ENCODE assay signal across 8 cellular contexts in genomic region chr3:128486692-128487537, GRCh38. TPM values are rescaled to one million over a fixed set of nuclear protein-coding genes. Genes with fewer than 3 reads are reported as not detected.
DNase-seq lines count a peak whose midpoint lies in the region; ATAC-seq and TF ChIP-seq lines count a peak whose summit lies in the region.

No MANE protein-coding gene starts in this region.

- ATAC-seq in GM19351 (IDR thresholded peaks at IDR 0.05; ENCODE audit: unreplicated experiment), result no peak

- H3K27ac ChIP-seq in HEK293 (ENCODE audit: extremely low read depth, low read depth, low read length) (peak overlapping the region; percentile 55; the same call in 1 of the 2 replicates), iPS DF 6.9 (ENCODE audit: low read length) (no peak overlapping the region), skin epidermis (peak overlapping the region in 14 of 21 experiments; percentile 1 to 76 (median 52))

- CTCF ChIA-PET in HEK293 (lab: Yijun Ruan, JAX), result interaction anchor here (0.6 kb wide), 1 partner anchor 37 kb away, joined by 3 read pairs; no protein-coding TSS in a partner anchor

- H3K9me3 ChIP-seq in BE2C (no peaks in the 10 kb centered on the region), HEK293 (ENCODE audit: control insufficient read depth, insufficient read depth, low read depth, low read length) (no peaks in the 10 kb centered on the region), iPS DF 6.9 (ENCODE audit: control insufficient read depth, insufficient read depth, low read length) (no peaks in the 10 kb centered on the region)

- H3K4me1 ChIP-seq in BE2C (no peaks in the 10 kb centered on the region), HEK293 (ENCODE audit: control insufficient read depth, insufficient read depth, low read length) (no peaks in the 10 kb centered on the region; the same call in 1 of the 2 replicates), iPS DF 6.9 (ENCODE audit: control insufficient read depth, insufficient read depth, low read length) (peaks cover 15% of the 10 kb centered on the region)

- no peak for TF ChIP-seq CTCF in BE2C (IDR thresholded peaks at IDR 0.05; ENCODE audit: low read depth, low read length)
- no peak for TF ChIP-seq CTCF in HEK293 (tag by site-specific recombination; IDR thresholded peaks at IDR 0.05)

- POLR2A ChIA-PET in HEK293 (lab: Yijun Ruan, JAX), result no interaction called here

- peaks cover 29% of the 10 kb centered on the region for H3K4me1 Mint-ChIP-seq in activated naive CD4-positive, alpha-beta T cell treated with anti-CD3 and anti-CD28 coated beads, Interleukin-2, amount 50 U/mL, for 24 hours

- H3K4me3 Mint-ChIP-seq in activated naive CD4-positive, alpha-beta T cell treated with anti-CD3 and anti-CD28 coated beads, Interleukin-2, amount 50 U/mL, for 24 hours, result peak overlapping the region; percentile 91

- H3K36me3 Mint-ChIP-seq in activated naive CD4-positive, alpha-beta T cell treated with anti-CD3 and anti-CD28 coated beads, Interleukin-2, amount 50 U/mL, for 24 hours, result peaks cover 2% of the 10 kb centered on the region

- peak; percentile 68 for DNase-seq in BE2C
- DNase-seq in iPS DF 6.9 (ENCODE audit: low read depth, low spot score), result no peak
- no peak for DNase-seq in DMS153 treated with DMSO at 0.1 percent for 48 hours (lab: John Stamatoyannopoulos, UW; ENCODE audit: unreplicated experiment)
- DNase-seq in NCI-H128 (lab: John Stamatoyannopoulos, UW; ENCODE audit: unreplicated experiment), result no peak

- H3K27me3 ChIP-seq in BE2C (no peaks in the 10 kb centered on the region), iPS DF 6.9 (ENCODE audit: control insufficient read depth, insufficient read depth, low read length) (peaks cover 92% of the 10 kb centered on the region)

- peaks cover 100% of the 10 kb centered on the region for H3K36me3 ChIP-seq in BE2C
- H3K36me3 ChIP-seq in HEK293 (ENCODE audit: control insufficient read depth in 2 of 2, insufficient read depth in 1 of 2, low read length in 2 of 2), result peaks cover 0 to 57% of the 10 kb centered on the region in 2 experiments; a peak in 1 of 3 replicates
- H3K36me3 ChIP-seq in iPS DF 6.9 (ENCODE audit: control insufficient read depth, insufficient read depth, low read length), result no peaks in the 10 kb centered on the region

- no CpG with 5 or more reads among the region's 75 CpGs for WGBS in iPS DF 6.9 (ENCODE audit: insufficient coverage, insufficient read length)

- H3K4me3 ChIP-seq in BE2C (ENCODE audit: low read depth, low read length), result peak overlapping the region; percentile 77
- H3K4me3 ChIP-seq in HEK293 (ENCODE audit: low read depth, low read length), result peak overlapping the region; percentile 71
- H3K4me3 ChIP-seq in iPS DF 6.9 (ENCODE audit: low read length), result peak overlapping the region; percentile 9; the same call in 1 of the 2 replicates
- H3K4me3 ChIP-seq in skin epidermis, result peak overlapping the region; percentile 13 to 50 (median 40)

- peaks cover 49% of the 10 kb centered on the region for H3K27me3 Mint-ChIP-seq in activated naive CD4-positive, alpha-beta T cell treated with anti-CD3 and anti-CD28 coated beads, Interleukin-2, amount 50 U/mL, for 24 hours

- H3K27ac Mint-ChIP-seq in activated naive CD4-positive, alpha-beta T cell treated with anti-CD3 and anti-CD28 coated beads, Interleukin-2, amount 50 U/mL, for 24 hours, result peak overlapping the region; percentile 70

- no peaks in the 10 kb centered on the region for H3K9me3 Mint-ChIP-seq in activated naive CD4-positive, alpha-beta T cell treated with anti-CD3 and anti-CD28 coated beads, Interleukin-2, amount 50 U/mL, for 24 hours

TF ChIP-seq in HEK293, 187 proteins besides CTCF, POLR2A, EP300 and RAD21:
- TF ChIP-seq ZNF324 (tag by site-specific recombination; IDR thresholded peaks at IDR 0.05), result no peak
- TF ChIP-seq KLF9 (tag by site-specific recombination; IDR thresholded peaks at IDR 0.05; ENCODE audit: low read depth), result 0 out of 2 replicates have a peak, but pooled peaks have one; percentile 17
- TF ChIP-seq BCL11B (tag by site-specific recombination; IDR thresholded peaks at IDR 0.05; ENCODE audit: low read depth), result peak; percentile 59; the same call in 1 of the 2 replicates
TF ChIP-seq in HEK293: peak in this region for 2.

RNA-seq across cellular contexts. Expression of gene GATA2, which starts 6.1 kb away (rescaled TPM):
- polyA plus RNA-seq in BE2C (2012; ENCODE audit: insufficient read depth, insufficient read length, low read depth), result 791 TPM

RNA-seq across cellular contexts. Expression of gene DNAJB8, which starts 20.2 kb away (rescaled TPM):
- polyA plus RNA-seq in BE2C (2012; ENCODE audit: insufficient read depth, insufficient read length, low read depth), result 0.12 TPM

Comparison
In these comparisons a context has a peak if more than half of its experiments do, and no peak if none do; other contexts are left out.
1. H3K4me3 ChIP-seq: peak in every context shown above with its lines; median percentile 77 in BE2C; 71 in HEK293; 40 in skin epidermis; 9 in iPS DF 6.9.